Comparison of ENCODE assay signal across 8 cellular contexts in the genomic region with DNA sequence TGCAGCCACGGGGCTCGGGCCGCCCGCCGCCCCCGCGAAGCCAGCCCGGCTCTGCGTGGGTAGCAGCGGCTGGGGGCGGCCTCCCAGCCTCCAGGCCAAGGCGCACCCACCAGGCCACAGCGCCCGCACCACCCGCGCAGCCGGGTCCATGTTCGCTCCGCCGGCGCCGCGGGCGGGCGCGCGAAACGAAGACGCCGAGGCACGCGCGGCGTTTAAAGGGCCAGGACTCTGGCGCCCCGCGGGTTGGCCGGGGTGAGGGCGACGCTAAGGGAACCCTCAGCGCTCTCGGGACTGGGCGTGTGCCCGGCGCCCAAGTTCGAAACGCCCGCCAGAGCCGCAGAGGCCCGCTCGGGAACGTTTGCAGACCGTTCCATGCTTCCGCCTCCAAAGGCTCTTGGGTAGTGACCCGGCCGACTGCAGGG. TPM values are rescaled to one million over a fixed set of nuclear protein-coding genes. Genes with fewer than 3 reads are reported as not detected.
A peak's percentile ranks its signal among the peaks of the same experiment; 100 is the strongest.
DNase-seq lines count a peak whose midpoint lies in the region; ATAC-seq and TF ChIP-seq lines count a peak whose summit lies in the region.

A gene (minus strand): TSS at position 162 of the 422 bp plus-strand sequence. CDS start 12 bp downstream, at position 150.

- H3K4me3 Mint-ChIP-seq in WTC11: peak within 1 kb of the TSS; percentile 94

- intact Hi-C loops in spleen (cut with DNase I; ENCODE audit: low total_unique reads): no loop called here

- DNase-seq in NCI-H1694 treated with DMSO at 0.1 percent for 48 hours (lab: John Stamatoyannopoulos, UW): peak; percentile 43
- DNase-seq in NCI-H1694 (lab: John Stamatoyannopoulos, UW): no peak
- DNase-seq in NCI-H2029 (lab: John Stamatoyannopoulos, UW): peak; percentile 68
- DNase-seq in WTC11 (ENCODE audit: low spot score): peak; percentile 68
- DNase-seq in cardiac fibroblast (ENCODE audit: low read depth in 2 of 2): peak; percentile 83 to 91
- DNase-seq in inferior parietal cortex (ENCODE audit: extremely low spot score): peak; percentile 89
- peak; percentile 97 for DNase-seq in spleen

- peaks cover 0 to 11% (median 0%) of the 10 kb centered on the region in 7 donors for H3K27me3 ChIP-seq in spleen (replicated peaks in 1 of 7)

- H3K27me3 Mint-ChIP-seq in WTC11 (ENCODE audit: low read depth): peaks cover 15% of the 10 kb centered on the region

- H3K27ac ChIP-seq in spleen: peak within 1 kb of the TSS; percentile 96 to 98 (median 97)

- WGBS in spleen, 5 donors: 0 to 2% (median 1%) methylated on average over 20 to 56 of the region's 56 CpGs

- H3K9me3 ChIP-seq in spleen: no peaks in the 10 kb centered on the region

- CTCF ChIA-PET in WTC11 (lab: Charles Lee): interaction anchor here (0.5 to 3.7 kb wide), 4 partner anchors 10 to 128 kb away, joined by 3 to 53 read pairs (median 24); no protein-coding TSS in a partner anchor

- H3K36me3 Mint-ChIP-seq in WTC11: peaks cover 17% of the 10 kb centered on the region

- POLR2A ChIA-PET in WTC11 (lab: Charles Lee): no interaction called here

- H3K36me3 ChIP-seq in spleen: peaks cover 0 to 27% (median 21%) of the 10 kb centered on the region in 6 donors

- peak; percentile 62 for ATAC-seq in HG02840 (IDR thresholded peaks at IDR 0.05; ENCODE audit: low FRiP score, unreplicated experiment)
- ATAC-seq in WTC11: peak; percentile 51

- no peak for TF ChIP-seq CTCF in WTC11 (IDR thresholded peaks at IDR 0.05)
- TF ChIP-seq CTCF in cardiac fibroblast (IDR thresholded peaks at IDR 0.05; ENCODE audit: low read depth, low read length): no peak
- TF ChIP-seq CTCF in spleen (IDR thresholded peaks at IDR 0.05 in 8 of 11, conservative IDR thresholded peaks at IDR 0.05 in 3 of 11): peak in 2 of 11 experiments; percentile 5 to 17

- peaks cover 23 to 52% (median 40%) of the 10 kb centered on the region in 6 donors for H3K4me1 ChIP-seq in spleen

- no peak for TF ChIP-seq POLR2A in spleen (IDR thresholded peaks at IDR 0.05)

- H3K9me3 Mint-ChIP-seq in WTC11: peaks cover 9% of the 10 kb centered on the region

- H3K4me3 ChIP-seq in cardiac fibroblast (replicated peaks in 1 of 2; ENCODE audit: low read depth in 2 of 2, low read length in 2 of 2) (peak within 1 kb of the TSS; percentile 91 to 94), spleen (peak within 1 kb of the TSS; percentile 58 to 99 (median 96))

- H3K27ac Mint-ChIP-seq in WTC11: peak within 1 kb of the TSS; percentile 97

- peaks cover 17% of the 10 kb centered on the region for H3K4me1 Mint-ChIP-seq in WTC11

TF ChIP-seq in WTC11, 78 proteins besides CTCF, POLR2A, EP300 and RAD21 (continues in another document):
- TF ChIP-seq, protein P1, sequence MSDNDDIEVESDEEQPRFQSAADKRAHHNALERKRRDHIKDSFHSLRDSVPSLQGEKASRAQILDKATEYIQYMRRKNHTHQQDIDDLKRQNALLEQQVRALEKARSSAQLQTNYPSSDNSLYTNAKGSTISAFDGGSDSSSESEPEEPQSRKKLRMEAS (CRISPR knock-in tag; IDR thresholded peaks at IDR 0.05): peak; percentile 82
- no peak for TF ChIP-seq NR3C1 (CRISPR knock-in tag; conservative IDR thresholded peaks at IDR 0.05; ENCODE audit: low read depth)
- no peak for TF ChIP-seq ATF1 (CRISPR knock-in tag; IDR thresholded peaks at IDR 0.05)
- TF ChIP-seq ZNF138 (CRISPR knock-in tag; conservative IDR thresholded peaks at IDR 0.05): no peak
- TF ChIP-seq ZNF232 (CRISPR knock-in tag; IDR thresholded peaks at IDR 0.05): peak; percentile 47; the same call in 1 of the 2 replicates
- no peak for TF ChIP-seq NR1H2 (CRISPR knock-in tag; IDR thresholded peaks at IDR 0.05)
- TF ChIP-seq CREM (CRISPR knock-in tag; IDR thresholded peaks at IDR 0.05): peak; percentile 32; the same call in 1 of the 2 replicates
- no peak for TF ChIP-seq FOXK1 (CRISPR knock-in tag; IDR thresholded peaks at IDR 0.05)
- TF ChIP-seq CREB1 (CRISPR knock-in tag; IDR thresholded peaks at IDR 0.05): no peak
- peak; percentile 74; the same call in 1 of the 2 replicates for TF ChIP-seq FOXP1 (CRISPR knock-in tag; IDR thresholded peaks at IDR 0.05; ENCODE audit: borderline replicate concordance)
- TF ChIP-seq, protein P2, sequence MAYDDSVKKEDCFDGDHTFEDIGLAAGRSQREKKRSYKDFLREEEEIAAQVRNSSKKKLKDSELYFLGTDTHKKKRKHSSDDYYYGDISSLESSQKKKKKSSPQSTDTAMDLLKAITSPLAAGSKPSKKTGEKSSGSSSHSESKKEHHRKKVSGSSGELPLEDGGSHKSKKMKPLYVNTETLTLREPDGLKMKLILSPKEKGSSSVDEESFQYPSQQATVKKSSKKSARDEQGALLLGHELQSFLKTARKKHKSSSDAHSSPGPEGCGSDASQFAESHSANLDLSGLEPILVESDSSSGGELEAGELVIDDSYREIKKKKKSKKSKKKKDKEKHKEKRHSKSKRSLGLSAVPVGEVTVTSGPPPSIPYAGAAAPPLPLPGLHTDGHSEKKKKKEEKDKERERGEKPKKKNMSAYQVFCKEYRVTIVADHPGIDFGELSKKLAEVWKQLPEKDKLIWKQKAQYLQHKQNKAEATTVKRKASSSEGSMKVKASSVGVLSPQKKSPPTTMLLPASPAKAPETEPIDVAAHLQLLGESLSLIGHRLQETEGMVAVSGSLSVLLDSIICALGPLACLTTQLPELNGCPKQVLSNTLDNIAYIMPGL (CRISPR knock-in tag; IDR thresholded peaks at IDR 0.05): peak; percentile 87
- TF ChIP-seq, protein P3, sequence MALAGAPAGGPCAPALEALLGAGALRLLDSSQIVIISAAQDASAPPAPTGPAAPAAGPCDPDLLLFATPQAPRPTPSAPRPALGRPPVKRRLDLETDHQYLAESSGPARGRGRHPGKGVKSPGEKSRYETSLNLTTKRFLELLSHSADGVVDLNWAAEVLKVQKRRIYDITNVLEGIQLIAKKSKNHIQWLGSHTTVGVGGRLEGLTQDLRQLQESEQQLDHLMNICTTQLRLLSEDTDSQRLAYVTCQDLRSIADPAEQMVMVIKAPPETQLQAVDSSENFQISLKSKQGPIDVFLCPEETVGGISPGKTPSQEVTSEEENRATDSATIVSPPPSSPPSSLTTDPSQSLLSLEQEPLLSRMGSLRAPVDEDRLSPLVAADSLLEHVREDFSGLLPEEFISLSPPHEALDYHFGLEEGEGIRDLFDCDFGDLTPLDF (CRISPR knock-in tag; IDR thresholded peaks at IDR 0.05): no peak
- no peak for TF ChIP-seq RELA (CRISPR knock-in tag; IDR thresholded peaks at IDR 0.05; ENCODE audit: borderline replicate concordance)
- no peak for TF ChIP-seq ZNF396 (CRISPR knock-in tag; IDR thresholded peaks at IDR 0.05; ENCODE audit: borderline replicate concordance)
- no peak for TF ChIP-seq TEAD1 (CRISPR knock-in tag; IDR thresholded peaks at IDR 0.05)
- TF ChIP-seq, protein P4, sequence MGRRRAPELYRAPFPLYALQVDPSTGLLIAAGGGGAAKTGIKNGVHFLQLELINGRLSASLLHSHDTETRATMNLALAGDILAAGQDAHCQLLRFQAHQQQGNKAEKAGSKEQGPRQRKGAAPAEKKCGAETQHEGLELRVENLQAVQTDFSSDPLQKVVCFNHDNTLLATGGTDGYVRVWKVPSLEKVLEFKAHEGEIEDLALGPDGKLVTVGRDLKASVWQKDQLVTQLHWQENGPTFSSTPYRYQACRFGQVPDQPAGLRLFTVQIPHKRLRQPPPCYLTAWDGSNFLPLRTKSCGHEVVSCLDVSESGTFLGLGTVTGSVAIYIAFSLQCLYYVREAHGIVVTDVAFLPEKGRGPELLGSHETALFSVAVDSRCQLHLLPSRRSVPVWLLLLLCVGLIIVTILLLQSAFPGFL (CRISPR knock-in tag; IDR thresholded peaks at IDR 0.05; ENCODE audit: borderline replicate concordance): no peak
- TF ChIP-seq MXD4 (CRISPR knock-in tag; IDR thresholded peaks at IDR 0.05; ENCODE audit: borderline replicate concordance): no peak
- TF ChIP-seq ESRRA (CRISPR knock-in tag; IDR thresholded peaks at IDR 0.05; ENCODE audit: borderline replicate concordance): peak; percentile 27; the same call in 1 of the 2 replicates
- no peak for TF ChIP-seq HMGA2 (CRISPR knock-in tag; IDR thresholded peaks at IDR 0.05)
- no peak for TF ChIP-seq FOXJ3 (CRISPR knock-in tag; IDR thresholded peaks at IDR 0.05; ENCODE audit: borderline replicate concordance)
- TF ChIP-seq, protein P5, sequence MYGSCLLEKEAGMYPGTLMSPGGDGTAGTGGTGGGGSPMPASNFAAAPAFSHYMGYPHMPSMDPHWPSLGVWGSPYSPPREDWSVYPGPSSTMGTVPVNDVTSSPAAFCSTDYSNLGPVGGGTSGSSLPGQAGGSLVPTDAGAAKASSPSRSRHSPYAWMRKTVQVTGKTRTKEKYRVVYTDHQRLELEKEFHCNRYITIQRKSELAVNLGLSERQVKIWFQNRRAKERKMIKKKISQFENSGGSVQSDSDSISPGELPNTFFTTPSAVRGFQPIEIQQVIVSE (CRISPR knock-in tag; IDR thresholded peaks at IDR 0.05; ENCODE audit: borderline replicate concordance): no peak
- TF ChIP-seq, protein P6, sequence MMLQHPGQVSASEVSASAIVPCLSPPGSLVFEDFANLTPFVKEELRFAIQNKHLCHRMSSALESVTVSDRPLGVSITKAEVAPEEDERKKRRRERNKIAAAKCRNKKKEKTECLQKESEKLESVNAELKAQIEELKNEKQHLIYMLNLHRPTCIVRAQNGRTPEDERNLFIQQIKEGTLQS (CRISPR knock-in tag; conservative IDR thresholded peaks at IDR 0.05): no peak
- no peak for TF ChIP-seq ELF4 (CRISPR knock-in tag; IDR thresholded peaks at IDR 0.05; ENCODE audit: low read depth)
- TF ChIP-seq, protein P7, sequence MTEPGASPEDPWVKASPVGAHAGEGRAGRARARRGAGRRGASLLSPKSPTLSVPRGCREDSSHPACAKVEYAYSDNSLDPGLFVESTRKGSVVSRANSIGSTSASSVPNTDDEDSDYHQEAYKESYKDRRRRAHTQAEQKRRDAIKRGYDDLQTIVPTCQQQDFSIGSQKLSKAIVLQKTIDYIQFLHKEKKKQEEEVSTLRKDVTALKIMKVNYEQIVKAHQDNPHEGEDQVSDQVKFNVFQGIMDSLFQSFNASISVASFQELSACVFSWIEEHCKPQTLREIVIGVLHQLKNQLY (CRISPR knock-in tag; IDR thresholded peaks at IDR 0.05): no peak
- no peak for TF ChIP-seq TCF7 (CRISPR knock-in tag; IDR thresholded peaks at IDR 0.05; ENCODE audit: low read depth)
- TF ChIP-seq ZNF317 (CRISPR knock-in tag; IDR thresholded peaks at IDR 0.05; ENCODE audit: borderline replicate concordance, low read depth): no peak

RNA-seq across cellular contexts. Expression of the gene that starts here (rescaled TPM):
- total RNA-seq in WTC11 (2021): 96.2 to 118 TPM (median 98.4 TPM) in 3 replicates
- total RNA-seq in spleen: 10 to 100 TPM; 45.2 to 66.6 (median 58.5) TPM
- polyA plus RNA-seq in spleen: 10 to 100 TPM; 45.8 to 71.2 (median 54.0) TPM
